Comparison of ENCODE assay signal across 1 cellular context in the genomic region with DNA sequence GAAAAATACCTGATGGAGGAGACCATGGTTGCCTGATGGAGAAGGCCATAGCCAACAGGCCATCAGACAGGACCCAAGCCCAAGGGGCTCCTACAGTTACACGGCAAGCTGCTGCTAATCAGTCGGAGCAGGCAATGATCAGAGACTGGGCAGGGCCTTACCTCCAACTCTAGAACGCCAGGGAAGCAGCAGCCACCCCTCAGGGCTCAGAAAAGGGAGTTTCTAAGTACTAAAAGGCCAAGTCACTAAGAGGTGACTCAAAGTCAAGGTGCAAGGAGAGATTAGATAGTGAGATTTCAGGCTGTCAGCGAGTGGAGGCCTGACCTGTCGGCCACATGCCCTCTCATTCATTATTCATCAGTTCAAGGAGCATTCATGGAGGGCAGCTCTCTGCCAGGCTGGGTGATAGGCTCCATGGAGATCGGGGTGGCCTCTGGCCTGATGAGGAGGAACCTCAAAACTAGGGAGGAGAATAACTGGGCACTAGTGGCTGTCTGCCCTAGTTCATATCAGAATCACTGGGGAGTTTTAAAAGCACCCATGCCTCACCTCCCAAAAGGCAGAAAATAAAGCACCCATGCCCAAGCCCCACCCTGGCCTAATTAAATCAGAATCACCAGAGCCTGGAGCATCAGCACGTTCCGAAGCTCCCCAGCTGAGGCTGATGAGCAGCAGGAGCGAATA.
TF ChIP-seq lines count a peak whose summit lies in the region.

No MANE protein-coding gene starts in this region.

TF ChIP-seq in K562, 482 proteins besides CTCF, POLR2A, EP300 and RAD21 (continued from another document and continues in another):
- no peak for TF ChIP-seq SIN3A (IDR thresholded peaks at IDR 0.05; ENCODE audit: borderline replicate concordance in 2 of 2, control insufficient read depth in 1 of 2, low read depth in 2 of 2, low read length in 2 of 2)
- TF ChIP-seq HNRNPLL (IDR thresholded peaks at IDR 0.05; ENCODE audit: low read depth, low read length, poor library complexity, severe bottlenecking), result no peak
- TF ChIP-seq MTA2 (IDR thresholded peaks at IDR 0.05; ENCODE audit: low read depth), result peak; percentile 86
- peak; percentile 98 for TF ChIP-seq ARID1B (IDR thresholded peaks at IDR 0.05)
- TF ChIP-seq AFF4 (CRISPR knock-in tag; IDR thresholded peaks at IDR 0.05), result no peak
- TF ChIP-seq SRF (CRISPR knock-in tag; IDR thresholded peaks at IDR 0.05), result no peak
- no peak for TF ChIP-seq ZNF436 (CRISPR knock-in tag; IDR thresholded peaks at IDR 0.05)
- TF ChIP-seq GABPB1 (CRISPR knock-in tag; IDR thresholded peaks at IDR 0.05), result no peak
- no peak for TF ChIP-seq PTBP1 (IDR thresholded peaks at IDR 0.05; ENCODE audit: low read depth, low read length)
- no peak for TF ChIP-seq MCM5 (IDR thresholded peaks at IDR 0.05; ENCODE audit: low read depth)
- TF ChIP-seq, protein P1, sequence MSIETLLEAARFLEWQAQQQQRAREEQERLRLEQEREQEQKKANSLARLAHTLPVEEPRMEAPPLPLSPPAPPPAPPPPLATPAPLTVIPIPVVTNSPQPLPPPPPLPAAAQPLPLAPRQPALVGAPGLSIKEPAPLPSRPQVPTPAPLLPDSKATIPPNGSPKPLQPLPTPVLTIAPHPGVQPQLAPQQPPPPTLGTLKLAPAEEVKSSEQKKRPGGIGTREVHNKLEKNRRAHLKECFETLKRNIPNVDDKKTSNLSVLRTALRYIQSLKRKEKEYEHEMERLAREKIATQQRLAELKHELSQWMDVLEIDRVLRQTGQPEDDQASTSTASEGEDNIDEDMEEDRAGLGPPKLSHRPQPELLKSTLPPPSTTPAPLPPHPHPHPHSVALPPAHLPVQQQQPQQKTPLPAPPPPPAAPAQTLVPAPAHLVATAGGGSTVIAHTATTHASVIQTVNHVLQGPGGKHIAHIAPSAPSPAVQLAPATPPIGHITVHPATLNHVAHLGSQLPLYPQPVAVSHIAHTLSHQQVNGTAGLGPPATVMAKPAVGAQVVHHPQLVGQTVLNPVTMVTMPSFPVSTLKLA (conservative IDR thresholded peaks at IDR 0.05), result 0 out of 4 replicates have a peak, but pooled peaks of 1 of the 2 experiments have one; percentile 24
- TF ChIP-seq RBM34 (IDR thresholded peaks at IDR 0.05; ENCODE audit: borderline replicate concordance, insufficient read depth, low read length), result no peak
- no peak for TF ChIP-seq TAF7 (tag; IDR thresholded peaks at IDR 0.05)
- no peak for TF ChIP-seq ILF3 (IDR thresholded peaks at IDR 0.05; ENCODE audit: borderline replicate concordance)
- no peak for TF ChIP-seq HNRNPK (IDR thresholded peaks at IDR 0.05; ENCODE audit: low read depth, low read length, poor library complexity, severe bottlenecking)
- no peak for TF ChIP-seq TCF7L2 (IDR thresholded peaks at IDR 0.05; ENCODE audit: low read depth, low read length)
- no peak for TF ChIP-seq ZFP1 (CRISPR knock-in tag; IDR thresholded peaks at IDR 0.05)
- TF ChIP-seq JUNB (CRISPR knock-in tag; conservative IDR thresholded peaks at IDR 0.05), result no peak
- TF ChIP-seq HMBOX1 (IDR thresholded peaks at IDR 0.05), result peak; percentile 65; the same call in 1 of the 2 replicates
- no peak for TF ChIP-seq U2AF2 (optimal IDR thresholded peaks at IDR 0.05; ENCODE audit: low read depth, low read length)
- TF ChIP-seq FOXO4 (CRISPR knock-in tag; IDR thresholded peaks at IDR 0.05), result no peak
- TF ChIP-seq MYNN (IDR thresholded peaks at IDR 0.05), result peak; percentile 69
- TF ChIP-seq MYNN (CRISPR knock-in tag; IDR thresholded peaks at IDR 0.05), result no peak
- TF ChIP-seq CHD1 (IDR thresholded peaks at IDR 0.05; ENCODE audit: low read length), result no peak
- TF ChIP-seq, protein P2, sequence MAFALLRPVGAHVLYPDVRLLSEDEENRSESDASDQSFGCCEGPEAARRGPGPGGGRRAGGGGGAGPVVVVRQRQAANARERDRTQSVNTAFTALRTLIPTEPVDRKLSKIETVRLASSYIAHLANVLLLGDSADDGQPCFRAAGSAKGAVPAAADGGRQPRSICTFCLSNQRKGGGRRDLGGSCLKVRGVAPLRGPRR (CRISPR knock-in tag; IDR thresholded peaks at IDR 0.05), result no peak
- TF ChIP-seq, protein P3, sequence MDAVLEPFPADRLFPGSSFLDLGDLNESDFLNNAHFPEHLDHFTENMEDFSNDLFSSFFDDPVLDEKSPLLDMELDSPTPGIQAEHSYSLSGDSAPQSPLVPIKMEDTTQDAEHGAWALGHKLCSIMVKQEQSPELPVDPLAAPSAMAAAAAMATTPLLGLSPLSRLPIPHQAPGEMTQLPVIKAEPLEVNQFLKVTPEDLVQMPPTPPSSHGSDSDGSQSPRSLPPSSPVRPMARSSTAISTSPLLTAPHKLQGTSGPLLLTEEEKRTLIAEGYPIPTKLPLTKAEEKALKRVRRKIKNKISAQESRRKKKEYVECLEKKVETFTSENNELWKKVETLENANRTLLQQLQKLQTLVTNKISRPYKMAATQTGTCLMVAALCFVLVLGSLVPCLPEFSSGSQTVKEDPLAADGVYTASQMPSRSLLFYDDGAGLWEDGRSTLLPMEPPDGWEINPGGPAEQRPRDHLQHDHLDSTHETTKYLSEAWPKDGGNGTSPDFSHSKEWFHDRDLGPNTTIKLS (IDR thresholded peaks at IDR 0.05; ENCODE audit: borderline replicate concordance, low read depth), result no peak
- TF ChIP-seq IRF1 (CRISPR knock-in tag; IDR thresholded peaks at IDR 0.05; ENCODE audit: borderline replicate concordance), result no peak
- TF ChIP-seq POLR2AphosphoS5 (IDR thresholded peaks at IDR 0.05; ENCODE audit: control insufficient read depth, insufficient read depth, low read depth, low read length), result peak; percentile 79; the same call in 1 of the 2 replicates
- TF ChIP-seq, protein P4, sequence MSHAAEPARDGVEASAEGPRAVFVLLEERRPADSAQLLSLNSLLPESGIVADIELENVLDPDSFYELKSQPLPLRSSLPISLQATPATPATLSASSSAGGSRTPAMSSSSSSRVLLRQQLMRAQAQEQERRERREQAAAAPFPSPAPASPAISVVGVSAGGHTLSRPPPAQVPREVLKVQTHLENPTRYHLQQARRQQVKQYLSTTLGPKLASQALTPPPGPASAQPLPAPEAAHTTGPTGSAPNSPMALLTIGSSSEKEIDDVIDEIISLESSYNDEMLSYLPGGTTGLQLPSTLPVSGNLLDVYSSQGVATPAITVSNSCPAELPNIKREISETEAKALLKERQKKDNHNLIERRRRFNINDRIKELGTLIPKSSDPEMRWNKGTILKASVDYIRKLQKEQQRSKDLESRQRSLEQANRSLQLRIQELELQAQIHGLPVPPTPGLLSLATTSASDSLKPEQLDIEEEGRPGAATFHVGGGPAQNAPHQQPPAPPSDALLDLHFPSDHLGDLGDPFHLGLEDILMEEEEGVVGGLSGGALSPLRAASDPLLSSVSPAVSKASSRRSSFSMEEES (CRISPR knock-in tag; IDR thresholded peaks at IDR 0.05), result no peak
- no peak for TF ChIP-seq GABPA (tag; conservative IDR thresholded peaks at IDR 0.05; ENCODE audit: low read depth)
- no peak for TF ChIP-seq NONO (IDR thresholded peaks at IDR 0.05; ENCODE audit: low read depth in 2 of 2, low read length in 1 of 2)
- TF ChIP-seq ELK3 (CRISPR knock-in tag; IDR thresholded peaks at IDR 0.05), result no peak
- TF ChIP-seq FOXA1 (IDR thresholded peaks at IDR 0.05; ENCODE audit: borderline replicate concordance), result no peak
- TF ChIP-seq, protein P5, sequence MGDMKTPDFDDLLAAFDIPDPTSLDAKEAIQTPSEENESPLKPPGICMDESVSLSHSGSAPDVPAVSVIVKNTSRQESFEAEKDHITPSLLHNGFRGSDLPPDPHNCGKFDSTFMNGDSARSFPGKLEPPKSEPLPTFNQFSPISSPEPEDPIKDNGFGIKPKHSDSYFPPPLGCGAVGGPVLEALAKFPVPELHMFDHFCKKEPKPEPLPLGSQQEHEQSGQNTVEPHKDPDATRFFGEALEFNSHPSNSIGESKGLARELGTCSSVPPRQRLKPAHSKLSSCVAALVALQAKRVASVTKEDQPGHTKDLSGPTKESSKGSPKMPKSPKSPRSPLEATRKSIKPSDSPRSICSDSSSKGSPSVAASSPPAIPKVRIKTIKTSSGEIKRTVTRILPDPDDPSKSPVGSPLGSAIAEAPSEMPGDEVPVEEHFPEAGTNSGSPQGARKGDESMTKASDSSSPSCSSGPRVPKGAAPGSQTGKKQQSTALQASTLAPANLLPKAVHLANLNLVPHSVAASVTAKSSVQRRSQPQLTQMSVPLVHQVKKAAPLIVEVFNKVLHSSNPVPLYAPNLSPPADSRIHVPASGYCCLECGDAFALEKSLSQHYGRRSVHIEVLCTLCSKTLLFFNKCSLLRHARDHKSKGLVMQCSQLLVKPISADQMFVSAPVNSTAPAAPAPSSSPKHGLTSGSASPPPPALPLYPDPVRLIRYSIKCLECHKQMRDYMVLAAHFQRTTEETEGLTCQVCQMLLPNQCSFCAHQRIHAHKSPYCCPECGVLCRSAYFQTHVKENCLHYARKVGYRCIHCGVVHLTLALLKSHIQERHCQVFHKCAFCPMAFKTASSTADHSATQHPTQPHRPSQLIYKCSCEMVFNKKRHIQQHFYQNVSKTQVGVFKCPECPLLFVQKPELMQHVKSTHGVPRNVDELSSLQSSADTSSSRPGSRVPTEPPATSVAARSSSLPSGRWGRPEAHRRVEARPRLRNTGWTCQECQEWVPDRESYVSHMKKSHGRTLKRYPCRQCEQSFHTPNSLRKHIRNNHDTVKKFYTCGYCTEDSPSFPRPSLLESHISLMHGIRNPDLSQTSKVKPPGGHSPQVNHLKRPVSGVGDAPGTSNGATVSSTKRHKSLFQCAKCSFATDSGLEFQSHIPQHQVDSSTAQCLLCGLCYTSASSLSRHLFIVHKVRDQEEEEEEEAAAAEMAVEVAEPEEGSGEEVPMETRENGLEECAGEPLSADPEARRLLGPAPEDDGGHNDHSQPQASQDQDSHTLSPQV (IDR thresholded peaks at IDR 0.05), result peak; percentile 46; the same call in 1 of the 2 replicates
- TF ChIP-seq MTA1 (IDR thresholded peaks at IDR 0.05; ENCODE audit: borderline replicate concordance), result peak; percentile 69; the same call in 1 of the 2 replicates
- no peak for TF ChIP-seq ZNF133 (CRISPR knock-in tag; IDR thresholded peaks at IDR 0.05)
- no peak for TF ChIP-seq MCM3 (IDR thresholded peaks at IDR 0.05)
- 0 out of 4 replicates have a peak, but pooled peaks of 1 of the 2 experiments have one; percentile 60 for TF ChIP-seq ARNT (IDR thresholded peaks at IDR 0.05)
- TF ChIP-seq CBFA2T3 (IDR thresholded peaks at IDR 0.05), result peak; percentile 93
- TF ChIP-seq FOXP1 (CRISPR knock-in tag; IDR thresholded peaks at IDR 0.05), result no peak
- peak; percentile 53 for TF ChIP-seq CXXC5 (CRISPR knock-in tag; IDR thresholded peaks at IDR 0.05)
- TF ChIP-seq ZBTB8A (IDR thresholded peaks at IDR 0.05; ENCODE audit: partially characterized antibody), result no peak
- no peak for TF ChIP-seq ZNF507 (tag; conservative IDR thresholded peaks at IDR 0.05)
- TF ChIP-seq C11orf30 (IDR thresholded peaks at IDR 0.05; ENCODE audit: low read depth), result peak; percentile 69
- TF ChIP-seq ZBTB1 (CRISPR knock-in tag; IDR thresholded peaks at IDR 0.05; ENCODE audit: borderline replicate concordance, low read depth), result no peak
